2 cellular contexts compared by ENCODE assay signal in genomic region chr10:31975157-31975765, GRCh38.
TF ChIP-seq lines count a peak whose summit lies in the region.

No MANE protein-coding gene starts in this region.

TF ChIP-seq in HEK293, 187 proteins besides CTCF, POLR2A, EP300 and RAD21 (continued from another document):
- peak; percentile 60 for TF ChIP-seq ZNF26 (tag by site-specific recombination; IDR thresholded peaks at IDR 0.05)

TF ChIP-seq in H1, 55 proteins besides CTCF, POLR2A, EP300 and RAD21 (continued from another document):
- TF ChIP-seq ZNF274 (IDR thresholded peaks at IDR 0.05; ENCODE audit: borderline replicate concordance, extremely low read depth, low read length) (no peak), MAX (IDR thresholded peaks at IDR 0.05) (no peak), POLR2AphosphoS5 (IDR thresholded peaks at IDR 0.05; ENCODE audit: low read depth, low read length) (no peak), CEBPB (IDR thresholded peaks at IDR 0.05; ENCODE audit: low read depth, low read length) (no peak), SAP30 (IDR thresholded peaks at IDR 0.05; ENCODE audit: insufficient read depth, insufficient replicate concordance, low read length) (no peak), RBBP5 (IDR thresholded peaks at IDR 0.05; ENCODE audit: borderline replicate concordance, low read depth, low read length) (no peak), GABPA (IDR thresholded peaks at IDR 0.05; ENCODE audit: borderline replicate concordance, insufficient read depth, low read length) (no peak), MAFK (IDR thresholded peaks at IDR 0.05; ENCODE audit: low read depth, low read length) (no peak), NANOG (IDR thresholded peaks at IDR 0.05; ENCODE audit: insufficient read depth, low read depth, low read length, poor library complexity, severe bottlenecking) (no peak), BACH1 (IDR thresholded peaks at IDR 0.05; ENCODE audit: low read length) (no peak), BCL11A (IDR thresholded peaks at IDR 0.05; ENCODE audit: low read depth in 2 of 2, low read length in 2 of 2) (no peak), NRF1 (IDR thresholded peaks at IDR 0.05; ENCODE audit: low read depth, low read length) (no peak), SP2 (IDR thresholded peaks at IDR 0.05; ENCODE audit: low read length) (no peak)
- TF ChIP-seq, protein P1, sequence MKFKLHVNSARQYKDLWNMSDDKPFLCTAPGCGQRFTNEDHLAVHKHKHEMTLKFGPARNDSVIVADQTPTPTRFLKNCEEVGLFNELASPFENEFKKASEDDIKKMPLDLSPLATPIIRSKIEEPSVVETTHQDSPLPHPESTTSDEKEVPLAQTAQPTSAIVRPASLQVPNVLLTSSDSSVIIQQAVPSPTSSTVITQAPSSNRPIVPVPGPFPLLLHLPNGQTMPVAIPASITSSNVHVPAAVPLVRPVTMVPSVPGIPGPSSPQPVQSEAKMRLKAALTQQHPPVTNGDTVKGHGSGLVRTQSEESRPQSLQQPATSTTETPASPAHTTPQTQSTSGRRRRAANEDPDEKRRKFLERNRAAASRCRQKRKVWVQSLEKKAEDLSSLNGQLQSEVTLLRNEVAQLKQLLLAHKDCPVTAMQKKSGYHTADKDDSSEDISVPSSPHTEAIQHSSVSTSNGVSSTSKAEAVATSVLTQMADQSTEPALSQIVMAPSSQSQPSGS (IDR thresholded peaks at IDR 0.05; ENCODE audit: low read length) = no peak
- TF ChIP-seq, protein P2, sequence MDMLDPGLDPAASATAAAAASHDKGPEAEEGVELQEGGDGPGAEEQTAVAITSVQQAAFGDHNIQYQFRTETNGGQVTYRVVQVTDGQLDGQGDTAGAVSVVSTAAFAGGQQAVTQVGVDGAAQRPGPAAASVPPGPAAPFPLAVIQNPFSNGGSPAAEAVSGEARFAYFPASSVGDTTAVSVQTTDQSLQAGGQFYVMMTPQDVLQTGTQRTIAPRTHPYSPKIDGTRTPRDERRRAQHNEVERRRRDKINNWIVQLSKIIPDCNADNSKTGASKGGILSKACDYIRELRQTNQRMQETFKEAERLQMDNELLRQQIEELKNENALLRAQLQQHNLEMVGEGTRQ (IDR thresholded peaks at IDR 0.05; ENCODE audit: low read length) = no peak
TF ChIP-seq in H1: peak in this region for 0.
